ENCODE assay signal across 1 cellular context in genomic region chr6:12348530-12349511, GRCh38.
TF ChIP-seq lines count a peak whose summit lies in the region.

No MANE protein-coding gene starts in this region.

TF ChIP-seq in HCT116, 20 proteins besides CTCF, POLR2A, EP300 and RAD21 (continued from another document):
- TF ChIP-seq ZBTB33 (IDR thresholded peaks at IDR 0.05; ENCODE audit: extremely low read depth, insufficient replicate concordance, low read length) (peak; percentile 28), SIN3A (IDR thresholded peaks at IDR 0.05; ENCODE audit: low read depth) (peak; percentile 84), FOSL1 (IDR thresholded peaks at IDR 0.05; ENCODE audit: low read depth) (peak; percentile 98)
TF ChIP-seq in HCT116: peak in this region for 12.
